In the genomic region with DNA sequence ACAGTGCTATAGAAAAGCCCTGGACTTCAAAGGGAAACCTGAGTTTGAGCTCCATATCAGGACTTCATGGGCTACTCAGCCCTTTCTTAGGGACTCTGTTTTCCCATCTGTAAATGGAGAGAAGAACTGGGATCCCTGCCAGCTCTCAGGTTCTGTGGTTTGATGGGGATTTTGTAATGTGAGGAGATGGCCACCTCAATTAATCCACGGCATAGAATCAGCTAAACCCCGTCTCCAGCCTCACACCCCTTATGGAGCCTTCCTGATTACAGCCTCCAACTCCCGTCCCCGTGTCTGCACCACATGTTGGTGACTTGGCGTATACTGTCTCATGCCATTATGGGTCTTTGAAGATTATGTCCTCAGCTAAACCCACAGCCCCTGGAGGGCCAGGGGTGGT, we compare ENCODE assay signal across 1 cellular context.
TF ChIP-seq lines count a peak whose summit lies in the region.

No MANE protein-coding gene starts in this region.

TF ChIP-seq in K562, 482 proteins besides CTCF, POLR2A, EP300 and RAD21:
- TF ChIP-seq MGA (IDR thresholded peaks at IDR 0.05) (peak; percentile 45), E2F6 (IDR thresholded peaks at IDR 0.05; ENCODE audit: borderline replicate concordance in 1 of 2, extremely low read depth in 1 of 2, insufficient read depth in 1 of 2, insufficient read length in 1 of 2, low read depth in 1 of 2, low read length in 1 of 2, poor library complexity in 1 of 2, severe bottlenecking in 1 of 2) (peak in 1 of 2 experiments; percentile 37), NFIC (IDR thresholded peaks at IDR 0.05) (peak; percentile 49; the same call in 1 of the 2 replicates)
- TF ChIP-seq, protein P1, sequence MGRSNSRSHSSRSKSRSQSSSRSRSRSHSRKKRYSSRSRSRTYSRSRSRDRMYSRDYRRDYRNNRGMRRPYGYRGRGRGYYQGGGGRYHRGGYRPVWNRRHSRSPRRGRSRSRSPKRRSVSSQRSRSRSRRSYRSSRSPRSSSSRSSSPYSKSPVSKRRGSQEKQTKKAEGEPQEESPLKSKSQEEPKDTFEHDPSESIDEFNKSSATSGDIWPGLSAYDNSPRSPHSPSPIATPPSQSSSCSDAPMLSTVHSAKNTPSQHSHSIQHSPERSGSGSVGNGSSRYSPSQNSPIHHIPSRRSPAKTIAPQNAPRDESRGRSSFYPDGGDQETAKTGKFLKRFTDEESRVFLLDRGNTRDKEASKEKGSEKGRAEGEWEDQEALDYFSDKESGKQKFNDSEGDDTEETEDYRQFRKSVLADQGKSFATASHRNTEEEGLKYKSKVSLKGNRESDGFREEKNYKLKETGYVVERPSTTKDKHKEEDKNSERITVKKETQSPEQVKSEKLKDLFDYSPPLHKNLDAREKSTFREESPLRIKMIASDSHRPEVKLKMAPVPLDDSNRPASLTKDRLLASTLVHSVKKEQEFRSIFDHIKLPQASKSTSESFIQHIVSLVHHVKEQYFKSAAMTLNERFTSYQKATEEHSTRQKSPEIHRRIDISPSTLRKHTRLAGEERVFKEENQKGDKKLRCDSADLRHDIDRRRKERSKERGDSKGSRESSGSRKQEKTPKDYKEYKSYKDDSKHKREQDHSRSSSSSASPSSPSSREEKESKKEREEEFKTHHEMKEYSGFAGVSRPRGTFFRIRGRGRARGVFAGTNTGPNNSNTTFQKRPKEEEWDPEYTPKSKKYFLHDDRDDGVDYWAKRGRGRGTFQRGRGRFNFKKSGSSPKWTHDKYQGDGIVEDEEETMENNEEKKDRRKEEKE (IDR thresholded peaks at IDR 0.05; ENCODE audit: borderline replicate concordance in 1 of 2, control insufficient read depth in 1 of 2, low read depth in 2 of 2, low read length in 1 of 2) = no peak
